ENCODE assay signal across 11 cellular contexts in genomic region chr17:45129426-45129939, GRCh38. TPM values are rescaled to one million over a fixed set of nuclear protein-coding genes. Genes with fewer than 3 reads are reported as not detected.
DNase-seq lines count a peak whose midpoint lies in the region; FAIRE-seq and TF ChIP-seq lines count a peak whose summit lies in the region.
"Had no signal": no experiment of that assay in that cellular context is flagged by ENCODE, and none has a peak within 500 bp of the region (broad histone marks: within the 10 kb centered on the region; RNA-seq: fewer than 3 reads in every experiment).

No MANE protein-coding gene starts in this region.

- H4K20me1 ChIP-seq in smooth muscle cell (ENCODE audit: low read depth) = no peaks in the 10 kb centered on the region

- intact Hi-C loops in adrenal gland (cut with DNase I) = no loop called here
- intact Hi-C loops in kidney (cut with DNase I) = no loop called here

- peak; percentile 71 to 95 (median 93) for DNase-seq in adrenal gland
- peak; percentile 88 for DNase-seq in kidney
- DNase-seq in smooth muscle cell (lab: John Stamatoyannopoulos, UW; ENCODE audit: unreplicated experiment) = peak; percentile 52
- DNase-seq in coronary artery (ENCODE audit: low spot score) = no peak
- DNase-seq in NCI-H1092 (lab: John Stamatoyannopoulos, UW) = no peak
- DNase-seq in activated naive CD4-positive, alpha-beta T cell treated with anti-CD3 and anti-CD28 coated beads, Interleukin-2, amount 10 ng/mL, durations not matched to agents 7 days and 5 days = no peak
- no peak for DNase-seq in AG20443 (ENCODE audit: low spot score)
- DNase-seq: brain microvascular endothelial cell, NCI-H1694 treated with DMSO at 0.1 percent for 48 hours had no signal

- no peaks in the 10 kb centered on the region for H3K36me3 Mint-ChIP-seq in activated naive CD4-positive, alpha-beta T cell treated with anti-CD3 and anti-CD28 coated beads, Interleukin-2, amount 10 ng/mL, durations not matched to agents 7 days and 5 days

- TF ChIP-seq CTCF in HEK293 (tag by site-specific recombination; IDR thresholded peaks at IDR 0.05) (no peak), adrenal gland (IDR thresholded peaks at IDR 0.05) (no peak), kidney (IDR thresholded peaks at IDR 0.05; ENCODE audit: borderline replicate concordance, extremely low read depth, insufficient read depth) (no peak), smooth muscle cell (IDR thresholded peaks at IDR 0.05; ENCODE audit: borderline replicate concordance, insufficient read depth, poor library complexity, severe bottlenecking) (no peak), coronary artery (IDR thresholded peaks at IDR 0.05) (no peak)

- no peaks in the 10 kb centered on the region for H3K9me3 Mint-ChIP-seq in activated naive CD4-positive, alpha-beta T cell treated with anti-CD3 and anti-CD28 coated beads, Interleukin-2, amount 10 ng/mL, durations not matched to agents 7 days and 5 days

- H3K4me1 ChIP-seq in HEK293 (ENCODE audit: control insufficient read depth, insufficient read depth, low read length) (peaks cover 3% of the 10 kb centered on the region), adrenal gland (replicated peaks in 1 of 2) (peaks cover 42 to 49% of the 10 kb centered on the region in 2 donors), kidney (ENCODE audit: control insufficient read depth in 1 of 2, insufficient read depth in 1 of 2, low read depth in 1 of 2, low read length in 2 of 2) (peaks cover 6 to 21% of the 10 kb centered on the region in 2 donors), smooth muscle cell (ENCODE audit: low read depth) (peaks cover 20% of the 10 kb centered on the region)

- no peak overlapping the region for H2AFZ ChIP-seq in smooth muscle cell (ENCODE audit: low read depth)

- H3K4me2 ChIP-seq in smooth muscle cell = peak overlapping the region; percentile 95

- H3K36me3 ChIP-seq in HEK293 (ENCODE audit: control insufficient read depth in 2 of 2, insufficient read depth in 1 of 2, low read length in 2 of 2) (0 out of 3 replicates have a peak, but pooled peaks cover 0 to 4% of the 10 kb centered on the region in 2 experiments), adrenal gland (replicated peaks in 1 of 2) (no peaks in the 10 kb centered on the region), kidney (ENCODE audit: control insufficient read depth in 1 of 2, insufficient read depth in 2 of 2, low read length in 2 of 2) (no peaks in the 10 kb centered on the region), smooth muscle cell (ENCODE audit: low read depth) (no peaks in the 10 kb centered on the region)
- H3K36me3 ChIP-seq: brain microvascular endothelial cell, neutrophil had no signal

- H3K9me3 ChIP-seq in HEK293 (ENCODE audit: control insufficient read depth, insufficient read depth, low read depth, low read length) (no peaks in the 10 kb centered on the region), adrenal gland (replicated peaks in 1 of 3) (no peaks in the 10 kb centered on the region), kidney (ENCODE audit: control insufficient read depth in 1 of 2, low read length in 2 of 2) (no peaks in the 10 kb centered on the region), smooth muscle cell (replicated peaks; ENCODE audit: low read depth) (no peaks in the 10 kb centered on the region)
- H3K9me3 ChIP-seq: neutrophil had no signal

- H3K27me3 ChIP-seq in adrenal gland = no peaks in the 10 kb centered on the region
- H3K27me3 ChIP-seq in smooth muscle cell (ENCODE audit: low read depth) = no peaks in the 10 kb centered on the region
- H3K27me3 ChIP-seq: brain microvascular endothelial cell had no signal

- peaks cover 24% of the 10 kb centered on the region for H3K27me3 Mint-ChIP-seq in activated naive CD4-positive, alpha-beta T cell treated with anti-CD3 and anti-CD28 coated beads, Interleukin-2, amount 10 ng/mL, durations not matched to agents 7 days and 5 days

- no peak overlapping the region for H3K4me3 Mint-ChIP-seq in activated naive CD4-positive, alpha-beta T cell treated with anti-CD3 and anti-CD28 coated beads, Interleukin-2, amount 10 ng/mL, durations not matched to agents 7 days and 5 days

- H3K27ac Mint-ChIP-seq in activated naive CD4-positive, alpha-beta T cell treated with anti-CD3 and anti-CD28 coated beads, Interleukin-2, amount 10 ng/mL, durations not matched to agents 7 days and 5 days = no peak overlapping the region

- POLR2A ChIA-PET in HEK293 (lab: Yijun Ruan, JAX) = interaction anchor here (0.6 to 2.4 kb wide), 4 partner anchors 20 to 68 kb away, joined by 3 to 17 read pairs (median 4); partner anchors contain the start of genes HEXIM1, HEXIM2 and NMT1

- WGBS in adrenal gland, 4 donors = 40 to 89% (median 49%) methylated on average over 1 to 10 of the region's 10 CpGs
- 19% methylated on average over 10 of the region's 10 CpGs for WGBS in smooth muscle cell (ENCODE audit: low lambda C conversion rate)

- CTCF ChIA-PET in HEK293 (lab: Yijun Ruan, JAX) = interaction anchor here (0.6 to 6.2 kb wide), 12 partner anchors 13 to 355 kb away, joined by 3 to 24 read pairs (median 4); no protein-coding TSS in a partner anchor
- CTCF ChIA-PET in activated naive CD4-positive, alpha-beta T cell treated with anti-CD3 and anti-CD28 coated beads, Interleukin-2, amount 10 ng/mL, durations not matched to agents 7 days and 5 days (lab: Charles Lee) = interaction anchor here (0.7 to 1.2 kb wide), 2 partner anchors 27 to 62 kb away, joined by 3 to 4 read pairs; no protein-coding TSS in a partner anchor

- H3K9ac ChIP-seq in kidney (ENCODE audit: low read length in 2 of 2) (no peak overlapping the region), smooth muscle cell (ENCODE audit: low read depth) (peak overlapping the region; percentile 85)

- peak in 1 of 2 donors; percentile 82 for TF ChIP-seq POLR2A in adrenal gland (IDR thresholded peaks at IDR 0.05)

- H3K79me2 ChIP-seq in smooth muscle cell (ENCODE audit: low read depth) = peaks cover 55% of the 10 kb centered on the region

- H3K4me3 ChIP-seq in HEK293 (ENCODE audit: low read depth, low read length) (no peak overlapping the region), adrenal gland (no peak overlapping the region), kidney (ENCODE audit: low read length in 2 of 2) (no peak overlapping the region), smooth muscle cell (no peak overlapping the region), coronary artery (no peak overlapping the region)

- H3F3A ChIP-seq in smooth muscle cell (ENCODE audit: low read depth) = peaks cover 19% of the 10 kb centered on the region

- no peak overlapping the region for H3K27ac ChIP-seq in HEK293 (ENCODE audit: extremely low read depth, low read depth, low read length)
- peak overlapping the region; percentile 80 to 98 (median 87) for H3K27ac ChIP-seq in adrenal gland
- H3K27ac ChIP-seq in kidney (ENCODE audit: low read depth in 2 of 2, low read length in 2 of 2) = no peak overlapping the region
- peak overlapping the region; percentile 96 for H3K27ac ChIP-seq in smooth muscle cell (ENCODE audit: low read depth)
- peak overlapping the region in 1 of 2 donors; percentile 92 for H3K27ac ChIP-seq in coronary artery
- H3K27ac ChIP-seq: brain microvascular endothelial cell, neutrophil had no signal

- peaks cover 6% of the 10 kb centered on the region for H3K4me1 Mint-ChIP-seq in activated naive CD4-positive, alpha-beta T cell treated with anti-CD3 and anti-CD28 coated beads, Interleukin-2, amount 10 ng/mL, durations not matched to agents 7 days and 5 days

- FAIRE-seq in kidney (lab: Jason Lieb, UNC) = no peak

TF ChIP-seq in HEK293, 187 proteins besides CTCF, POLR2A, EP300 and RAD21 (continues in another document):
- no peak for TF ChIP-seq ZNF248 (tag by site-specific recombination; IDR thresholded peaks at IDR 0.05)
- TF ChIP-seq, protein P1, sequence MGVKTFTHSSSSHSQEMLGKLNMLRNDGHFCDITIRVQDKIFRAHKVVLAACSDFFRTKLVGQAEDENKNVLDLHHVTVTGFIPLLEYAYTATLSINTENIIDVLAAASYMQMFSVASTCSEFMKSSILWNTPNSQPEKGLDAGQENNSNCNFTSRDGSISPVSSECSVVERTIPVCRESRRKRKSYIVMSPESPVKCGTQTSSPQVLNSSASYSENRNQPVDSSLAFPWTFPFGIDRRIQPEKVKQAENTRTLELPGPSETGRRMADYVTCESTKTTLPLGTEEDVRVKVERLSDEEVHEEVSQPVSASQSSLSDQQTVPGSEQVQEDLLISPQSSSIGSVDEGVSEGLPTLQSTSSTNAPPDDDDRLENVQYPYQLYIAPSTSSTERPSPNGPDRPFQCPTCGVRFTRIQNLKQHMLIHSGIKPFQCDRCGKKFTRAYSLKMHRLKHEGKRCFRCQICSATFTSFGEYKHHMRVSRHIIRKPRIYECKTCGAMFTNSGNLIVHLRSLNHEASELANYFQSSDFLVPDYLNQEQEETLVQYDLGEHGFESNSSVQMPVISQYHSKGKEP (tag by site-specific recombination; IDR thresholded peaks at IDR 0.05) = peak; percentile 77

RNA-seq across cellular contexts. Expression of gene PLCD3, which starts 2.8 kb away (rescaled TPM):
- total RNA-seq in adrenal gland (100 to 1,000 TPM in 5 of 8 donors, 10 to 100 TPM in 3; 48.6 to 246 (median 149) TPM), kidney (111 TPM), smooth muscle cell (24.0 and 43.3 TPM in 2 replicates)
- polyA plus RNA-seq in adrenal gland (10 to 100 TPM; 33.2 to 68.1 (median 36.4) TPM), kidney (ENCODE audit: insufficient read depth, low read depth, low replicate concordance) (14.8 TPM), smooth muscle cell (33.4 and 33.7 TPM in 2 replicates)

RNA-seq across cellular contexts. Expression of gene ACBD4, which starts 6.0 kb away (rescaled TPM):
- total RNA-seq in adrenal gland = 10 to 100 TPM; 13.1 to 30.6 (median 23.6) TPM
- 10 to 100 TPM in 2 of 3 donors, 1 to 10 TPM in 1; 7.9 to 71.3 (median 44.5) TPM for polyA plus RNA-seq in adrenal gland
- total RNA-seq in kidney = 19.2 TPM
- polyA plus RNA-seq in kidney (ENCODE audit: insufficient read depth, low read depth, low replicate concordance) = 46.3 TPM
- total RNA-seq in smooth muscle cell = 0.49 and 4.6 TPM in 2 replicates
- 5.0 and 5.9 TPM in 2 replicates for polyA plus RNA-seq in smooth muscle cell

RNA-seq across cellular contexts. Expression of gene HEXIM1, which starts 18.8 kb away (rescaled TPM):
- total RNA-seq in adrenal gland (100 to 1,000 TPM in 1 of 8 donors, 10 to 100 TPM in 7; 25.1 to 159 (median 46.8) TPM), kidney (34.7 TPM), smooth muscle cell (9.3 and 13.7 TPM in 2 replicates)
- polyA plus RNA-seq in adrenal gland (10 to 100 TPM; 23.3 to 26.0 (median 24.4) TPM), kidney (ENCODE audit: insufficient read depth, low read depth, low replicate concordance) (25.0 TPM), smooth muscle cell (9.4 TPM in 2 replicates)

RNA-seq across cellular contexts. Expression of gene HEXIM2, which starts 32.2 kb away (rescaled TPM):
- 10 to 100 TPM in 7 of 8 donors, 1 to 10 TPM in 1; 8.5 to 28.1 (median 17.6) TPM for total RNA-seq in adrenal gland
- 10 to 100 TPM in 2 of 3 donors, 1 to 10 TPM in 1; 4.5 to 18.0 (median 14.7) TPM for polyA plus RNA-seq in adrenal gland
- 6.2 TPM for total RNA-seq in kidney
- polyA plus RNA-seq in kidney (ENCODE audit: insufficient read depth, low read depth, low replicate concordance) = 29.1 TPM
- 3.4 TPM in 2 replicates for total RNA-seq in smooth muscle cell
- polyA plus RNA-seq in smooth muscle cell = 6.1 and 6.8 TPM in 2 replicates

Comparison
In these comparisons a context has a peak if more than half of its experiments do, and no peak if none do; other contexts are left out.
1. H3K27ac ChIP-seq: peak in adrenal gland (5 of 5) and smooth muscle cell (single experiment); none in HEK293 (single experiment) and kidney (0 of 2).
2. DNase-seq: peak in adrenal gland (7 of 7), kidney (single experiment) and smooth muscle cell (single experiment); none in coronary artery (single experiment), NCI-H1092 (single experiment), activated naive CD4-positive, alpha-beta T cell treated with anti-CD3 and anti-CD28 coated beads, Interleukin-2, amount 10 ng/mL, durations not matched to agents 7 days and 5 days (single experiment) and AG20443 (single experiment).